ENCODE assay signal across 8 cellular contexts in genomic region chr2:217105733-217106649, GRCh38.
DNase-seq lines count a peak whose midpoint lies in the region; ATAC-seq and TF ChIP-seq lines count a peak whose summit lies in the region.

No MANE protein-coding gene starts in this region.

- H4K20me1 ChIP-seq in PC-9 (ENCODE audit: insufficient read depth): no peaks in the 10 kb centered on the region

- TF ChIP-seq CTCF in PC-9 (conservative IDR thresholded peaks at IDR 0.05): no peak
- no peak for TF ChIP-seq CTCF in endodermal cell (conservative IDR thresholded peaks at IDR 0.05)
- no peak for TF ChIP-seq CTCF in GM10266 (IDR thresholded peaks at IDR 0.05; ENCODE audit: control insufficient read depth, insufficient read depth, low read depth, missing control alignments)

- H4K12ac ChIP-seq in trophoblast cell (ENCODE audit: low read depth, low read length): no peak overlapping the region

- H3K27me3 Mint-ChIP-seq in endodermal cell (ENCODE audit: insufficient read depth): no peaks in the 10 kb centered on the region

- peak overlapping the region; percentile 45 for H4K91ac ChIP-seq in trophoblast cell (ENCODE audit: low read depth, low read length)

- H3K27me3 ChIP-seq in PC-9 (ENCODE audit: insufficient read depth, low read depth) (no peaks in the 10 kb centered on the region), endodermal cell (ENCODE audit: control insufficient read depth, insufficient read depth, low read length, poor library complexity, severe bottlenecking) (no peaks in the 10 kb centered on the region), trophoblast cell (ENCODE audit: insufficient read depth, low read length) (no peaks in the 10 kb centered on the region)

- peak overlapping the region; percentile 58 for H3K4me2 ChIP-seq in PC-9
- H3K4me2 ChIP-seq in trophoblast cell (ENCODE audit: low read length): no peak overlapping the region

- H3K18ac ChIP-seq in trophoblast cell (ENCODE audit: low read length): no peak overlapping the region

- H3K4ac ChIP-seq in trophoblast cell (ENCODE audit: low read depth, low read length): no peak overlapping the region

- H3K36me3 ChIP-seq in PC-9 (ENCODE audit: low read depth) (no peaks in the 10 kb centered on the region), endodermal cell (ENCODE audit: control insufficient read depth, insufficient read depth, low read length) (no peaks in the 10 kb centered on the region), trophoblast cell (ENCODE audit: control insufficient read depth in 1 of 2, insufficient read depth in 2 of 2, low read length in 2 of 2) (no peaks in the 10 kb centered on the region)

- DNase-seq in GM03348 (ENCODE audit: low spot score) (peak; percentile 71), PC-9 (peak; percentile 79 to 95), endodermal cell (peak; percentile 56), trophoblast cell (peak; percentile 90 to 91), NCI-H2107 treated with DMSO at 0.1 percent for 48 hours (lab: John Stamatoyannopoulos, UW; ENCODE audit: unreplicated experiment) (no peak), GM10266 (ENCODE audit: extremely low spot score) (no peak)
- DNase-seq in stimulated activated CD4-positive, alpha-beta T cell treated with anti-CD3 and anti-CD28 coated beads, Interleukin-4, amount 100 ng/mL, for 24 hours: no peak

- H2AFZ ChIP-seq in PC-9: 0 out of 2 replicates have a peak overlapping the region, but pooled peaks have one; percentile 65
- H2AFZ ChIP-seq in trophoblast cell (ENCODE audit: insufficient read depth, low read length, poor library complexity): no peak overlapping the region

- H3K9ac ChIP-seq in endodermal cell (ENCODE audit: extremely low read depth, low read length, poor library complexity, severe bottlenecking) (no peak overlapping the region), trophoblast cell (ENCODE audit: low read length) (no peak overlapping the region)

- no peak overlapping the region for H3K23ac ChIP-seq in trophoblast cell (ENCODE audit: low read length)

- H3K79me2 ChIP-seq in PC-9 (ENCODE audit: low read depth): no peaks in the 10 kb centered on the region
- H3K79me2 ChIP-seq in trophoblast cell (ENCODE audit: control insufficient read depth, insufficient read depth, low read length, poor library complexity): peaks cover 1% of the 10 kb centered on the region

- CTCF ChIA-PET in PC-9 (lab: Charles Lee): interaction anchor here (0.6 to 1.3 kb wide), 9 partner anchors 12 to 607 kb away, joined by 3 to 5 read pairs (median 3); no protein-coding TSS in a partner anchor

- H2BK5ac ChIP-seq in trophoblast cell (ENCODE audit: low read depth, low read length, poor library complexity): peak overlapping the region; percentile 29

- intact Hi-C loops in PC-9 (cut with micrococcal nuclease; ENCODE audit: unreplicated experiment): loop anchor here (2.0 to 10.0 kb wide), 6 partner anchors 117 to 409 kb away; partner anchors contain the start of gene IGFBP5

- BruUV-seq in PC-9 (replicated peaks; lab: Mats Ljungman, UMichigan): no TSS peak

- H3K14ac ChIP-seq in trophoblast cell (ENCODE audit: low read length): peak overlapping the region; percentile 13

- POLR2A ChIA-PET in PC-9 (lab: Charles Lee; ENCODE audit: unreplicated experiment): interaction anchor here (0.5 to 0.9 kb wide), 8 partner anchors 170 to 1217 kb away, joined by 3 to 17 read pairs (median 6); no protein-coding TSS in a partner anchor

- peak overlapping the region; percentile 10 for H2BK12ac ChIP-seq in trophoblast cell (ENCODE audit: low read length)

- H3K9me2 ChIP-seq in PC-9 (ENCODE audit: insufficient read depth): no peaks in the 10 kb centered on the region

- no peaks in the 10 kb centered on the region for H3K9me3 Mint-ChIP-seq in endodermal cell

- no peak overlapping the region for H3K4me3 Mint-ChIP-seq in endodermal cell

- peak overlapping the region; percentile 56 for H2AK5ac ChIP-seq in trophoblast cell (ENCODE audit: low read length)

- H3K4me3 ChIP-seq in PC-9: no peak overlapping the region
- no peak overlapping the region for H3K4me3 ChIP-seq in endodermal cell (ENCODE audit: low read length)
- H3K4me3 ChIP-seq in trophoblast cell (ENCODE audit: low read depth, low read length): no peak overlapping the region

- no peaks in the 10 kb centered on the region; the same call in 1 of the 2 replicates for H3K9me3 ChIP-seq in PC-9 (ENCODE audit: insufficient read depth, low read depth)
- peaks cover 4% of the 10 kb centered on the region for H3K9me3 ChIP-seq in endodermal cell (ENCODE audit: control insufficient read depth, low read length)
- H3K9me3 ChIP-seq in trophoblast cell (ENCODE audit: insufficient read depth, low read depth, low read length): no peaks in the 10 kb centered on the region

- peaks cover 6% of the 10 kb centered on the region for H3K4me1 Mint-ChIP-seq in endodermal cell

- peak overlapping the region; percentile 7 for H2BK120ac ChIP-seq in trophoblast cell (ENCODE audit: insufficient read depth, low read length, poor library complexity)

- peak overlapping the region; percentile 94 for H3K27ac ChIP-seq in PC-9
- H3K27ac ChIP-seq in endodermal cell (ENCODE audit: low read depth, low read length): no peak overlapping the region
- peak overlapping the region; percentile 51 for H3K27ac ChIP-seq in trophoblast cell (ENCODE audit: low read depth, low read length)

- peak overlapping the region; percentile 41 for H3K27ac Mint-ChIP-seq in endodermal cell

- H3K4me1 ChIP-seq in PC-9 (replicated peaks; ENCODE audit: insufficient read depth) (peaks cover 61% of the 10 kb centered on the region), endodermal cell (ENCODE audit: control insufficient read depth, insufficient read depth, low read length) (no peaks in the 10 kb centered on the region), trophoblast cell (ENCODE audit: control insufficient read depth in 1 of 2, insufficient read depth in 2 of 2, low read length in 2 of 2) (peaks cover 3 to 11% of the 10 kb centered on the region in 2 experiments)

- H3F3A ChIP-seq in PC-9 (ENCODE audit: insufficient read depth, low read depth): peaks cover 37% of the 10 kb centered on the region

- no peak overlapping the region for H4K8ac ChIP-seq in trophoblast cell (ENCODE audit: low read depth, low read length)

- WGBS in endodermal cell (ENCODE audit: insufficient coverage in 1 of 2, insufficient read length in 1 of 2), 2 experiments: 85 to 89% methylated on average over 1 to 5 of the region's 5 CpGs
- WGBS in trophoblast cell (ENCODE audit: extremely low coverage, insufficient coverage, insufficient read length): no CpG with 5 or more reads among the region's 5 CpGs

- no peaks in the 10 kb centered on the region for H3K36me3 Mint-ChIP-seq in endodermal cell (ENCODE audit: low read depth)

- H3K79me1 ChIP-seq in trophoblast cell (ENCODE audit: low read length): peaks cover 18% of the 10 kb centered on the region

- no peak for ATAC-seq in GM19455 (IDR thresholded peaks at IDR 0.05; ENCODE audit: unreplicated experiment)

Comparison
In these comparisons a context has a peak if more than half of its experiments do, and no peak if none do; other contexts are left out.
1. DNase-seq: peak in GM03348 (single experiment), PC-9 (2 of 2), endodermal cell (single experiment) and trophoblast cell (2 of 2); none in NCI-H2107 treated with DMSO at 0.1 percent for 48 hours (single experiment), stimulated activated CD4-positive, alpha-beta T cell treated with anti-CD3 and anti-CD28 coated beads, Interleukin-4, amount 100 ng/mL, for 24 hours (single experiment) and GM10266 (single experiment).